ENCODE assay signal across 8 cellular contexts in the genomic region with DNA sequence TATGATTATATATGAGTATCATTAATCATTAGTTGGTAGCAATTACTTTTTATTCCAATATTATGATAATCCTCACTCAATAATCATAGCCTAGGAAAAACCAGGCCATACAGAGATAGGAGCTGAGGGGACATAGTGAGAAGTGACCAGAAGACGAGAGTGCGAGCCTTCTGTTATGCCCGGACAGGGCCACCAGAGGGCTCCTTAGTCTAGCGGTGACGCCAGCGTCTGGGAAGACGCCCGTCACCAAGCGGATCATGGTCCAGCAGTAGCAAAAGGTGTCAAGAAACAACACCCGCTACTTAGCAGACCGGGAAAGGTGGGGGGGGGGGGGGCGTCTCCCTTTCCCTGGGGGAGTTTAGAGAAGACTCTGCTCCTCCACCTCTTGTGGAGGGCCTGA. TPM values are rescaled to one million over a fixed set of nuclear protein-coding genes. Genes with fewer than 3 reads are reported as not detected.
DNase-seq lines count a peak whose midpoint lies in the region; ATAC-seq, FAIRE-seq and TF ChIP-seq lines count a peak whose summit lies in the region.
"Not testable (repeated sequence)": the region's sequence is repeated elsewhere in the genome, so short reads cannot be mapped to it uniquely, and the experiment has no call there.

No MANE protein-coding gene starts in this region.

- H3K4me1 Mint-ChIP-seq in activated naive CD4-positive, alpha-beta T cell treated with anti-CD3 and anti-CD28 coated beads for 36 hours (ENCODE audit: low read depth): not testable (repeated sequence)

- CTCF ChIA-PET in activated naive CD4-positive, alpha-beta T cell treated with anti-CD3 and anti-CD28 coated beads for 36 hours (lab: Charles Lee): interaction anchor here (1.1 kb wide), 1 partner anchor 77 kb away, joined by 3 read pairs; no protein-coding TSS in a partner anchor

- H3K27me3 Mint-ChIP-seq in activated naive CD4-positive, alpha-beta T cell treated with anti-CD3 and anti-CD28 coated beads for 36 hours (ENCODE audit: low read depth): peaks cover 10% of the 10 kb centered on the region

- peak; percentile 20 for DNase-seq in DMS114 treated with DMSO at 0.1 percent for 48 hours (lab: John Stamatoyannopoulos, UW; ENCODE audit: unreplicated experiment)
- DNase-seq in NCI-H146 (lab: John Stamatoyannopoulos, UW): peak; percentile 12
- peak; percentile 68 for DNase-seq in activated naive CD4-positive, alpha-beta T cell treated with anti-CD3 and anti-CD28 coated beads for 36 hours
- peak; percentile 24 to 37 for DNase-seq in erythroblast (lab: John Stamatoyannopoulos, UW)
- DNase-seq in right lobe of liver: peak; percentile 60 to 68 (median 61)
- DNase-seq in small intestine: peak; percentile 34
- not testable (repeated sequence) for DNase-seq in thoracic aorta (ENCODE audit: low spot score)

- not testable (repeated sequence) for ATAC-seq in right lobe of liver; thoracic aorta (ENCODE audit: insufficient number of reproducible peaks, low FRiP score, low read depth)

- not testable (repeated sequence) for H3K4me1 ChIP-seq in right lobe of liver; small intestine (ENCODE audit: control insufficient read depth in 2 of 2, insufficient read depth in 1 of 2, low read depth in 1 of 2, low read length in 1 of 2); thoracic aorta (ENCODE audit: control insufficient read depth in 1 of 2, low read depth in 2 of 2)

- H3K4me3 Mint-ChIP-seq in activated naive CD4-positive, alpha-beta T cell treated with anti-CD3 and anti-CD28 coated beads for 36 hours: not testable (repeated sequence)

- TF ChIP-seq CTCF in WI38 (IDR thresholded peaks at IDR 0.05; ENCODE audit: low read depth, low read length): peak; percentile 39; the same call in 1 of the 2 replicates
- peak; percentile 39 to 53 (median 51) for TF ChIP-seq CTCF in right lobe of liver (IDR thresholded peaks at IDR 0.05)
- TF ChIP-seq CTCF in thoracic aorta (IDR thresholded peaks at IDR 0.05): peak; percentile 55

- H3K36me3 Mint-ChIP-seq in activated naive CD4-positive, alpha-beta T cell treated with anti-CD3 and anti-CD28 coated beads for 36 hours (ENCODE audit: low read depth): not testable (repeated sequence)

- not testable (repeated sequence) for H3K27ac ChIP-seq in right lobe of liver; small intestine (ENCODE audit: low read depth in 1 of 2, low read length in 1 of 2); thoracic aorta

- FAIRE-seq in small intestine (lab: Jason Lieb, UNC): not testable (repeated sequence)

- H3K27me3 ChIP-seq in right lobe of liver; small intestine (ENCODE audit: control insufficient read depth in 2 of 2, insufficient read depth in 2 of 2, low read length in 2 of 2); thoracic aorta (replicated peaks; ENCODE audit: insufficient read depth): not testable (repeated sequence)

- not testable (repeated sequence) for H3K27ac Mint-ChIP-seq in activated naive CD4-positive, alpha-beta T cell treated with anti-CD3 and anti-CD28 coated beads for 36 hours

- not testable (repeated sequence) for TF ChIP-seq POLR2A in erythroblast (IDR thresholded peaks at IDR 0.05; ENCODE audit: low read length); right lobe of liver (IDR thresholded peaks at IDR 0.05)

- H3K9me3 ChIP-seq in right lobe of liver; small intestine (ENCODE audit: control insufficient read depth, low read depth); thoracic aorta: not testable (repeated sequence)

- intact Hi-C loops in activated naive CD4-positive, alpha-beta T cell treated with anti-CD3 and anti-CD28 coated beads for 36 hours (cut with micrococcal nuclease): loop anchor here (1.0 kb wide), 2 partner anchors 14 to 122 kb away; a partner anchor contains a TSS
- intact Hi-C loops in right lobe of liver (cut with DNase I): not testable (repeated sequence)

- 14% methylated on average over 9 of the region's 12 CpGs for WGBS in right lobe of liver (ENCODE audit: insufficient coverage, low coverage, low lambda C conversion rate, missing lambda C conversion rate)
- WGBS in small intestine, 3 donors: 1 to 4% (median 3%) methylated on average over 6 to 12 of the region's 12 CpGs

- H3K36me3 ChIP-seq in right lobe of liver; small intestine (ENCODE audit: control insufficient read depth in 2 of 2, insufficient read depth in 2 of 2, low read length in 2 of 2); thoracic aorta: not testable (repeated sequence)

- not testable (repeated sequence) for H3K4me3 ChIP-seq in WI38 (ENCODE audit: low read depth, low read length); right lobe of liver; small intestine (ENCODE audit: low read depth in 1 of 2, low read length in 2 of 2); thoracic aorta

- not testable (repeated sequence) for H3K9me3 Mint-ChIP-seq in activated naive CD4-positive, alpha-beta T cell treated with anti-CD3 and anti-CD28 coated beads for 36 hours

RNA-seq across cellular contexts. Expression of a gene that starts 14.4 kb away (rescaled TPM):
- 1 to 10 TPM; 2.7 to 3.1 TPM for total RNA-seq in activated naive CD4-positive, alpha-beta T cell treated with anti-CD3 and anti-CD28 coated beads for 36 hours
- total RNA-seq in right lobe of liver (1 to 10 TPM in 4 of 6 experiments, under 1 TPM in 2; 0.48 to 2.3 (median 1.1) TPM), thoracic aorta (10 to 100 TPM in 1 of 2 donors, 1 to 10 TPM in 1; 7.6 to 22.9 TPM)
- under 1 TPM in 1 of 3 donors, not detected in 2; 0.66 TPM for polyA plus RNA-seq in small intestine

RNA-seq across cellular contexts. Expression of a gene that starts 27.3 kb away (rescaled TPM):
- total RNA-seq in activated naive CD4-positive, alpha-beta T cell treated with anti-CD3 and anti-CD28 coated beads for 36 hours: 1 to 10 TPM; 2.6 to 3.1 TPM
- total RNA-seq in right lobe of liver (1 to 10 TPM; 1.1 to 2.0 (median 1.8) TPM), thoracic aorta (1 to 10 TPM; 2.0 to 2.3 TPM)
- polyA plus RNA-seq in small intestine: 1 to 10 TPM; 1.1 to 1.6 (median 1.6) TPM

RNA-seq across cellular contexts. Expression of a gene that starts 33.2 kb away (rescaled TPM):
- 1 to 10 TPM; 9.1 to 9.7 TPM for total RNA-seq in activated naive CD4-positive, alpha-beta T cell treated with anti-CD3 and anti-CD28 coated beads for 36 hours
- 1 to 10 TPM; 2.0 to 8.1 (median 5.4) TPM for total RNA-seq in right lobe of liver
- 1 to 10 TPM; 3.8 to 8.5 (median 6.1) TPM for polyA plus RNA-seq in small intestine
- 10 to 100 TPM; 13.3 to 22.3 TPM for total RNA-seq in thoracic aorta
